11 cellular contexts compared by ENCODE assay signal in genomic region chr17:35795871-35796265, GRCh38. TPM values are rescaled to one million over a fixed set of nuclear protein-coding genes. Genes with fewer than 3 reads are reported as not detected.
DNase-seq lines count a peak whose midpoint lies in the region; ATAC-seq, FAIRE-seq and TF ChIP-seq lines count a peak whose summit lies in the region.
"Had no signal": no experiment of that assay in that cellular context is flagged by ENCODE, and none has a peak within 500 bp of the region (broad histone marks: within the 10 kb centered on the region; RNA-seq: fewer than 3 reads in every experiment).

No MANE protein-coding gene starts in this region.

- H3K36me3 ChIP-seq in astrocyte (ENCODE audit: insufficient read depth, low read length), result no peaks in the 10 kb centered on the region
- no peaks in the 10 kb centered on the region for H3K36me3 ChIP-seq in HepG2 (replicated peaks in 1 of 2; ENCODE audit: control insufficient read depth in 1 of 2, insufficient read depth in 2 of 2, low read length in 2 of 2)
- H3K36me3 ChIP-seq in testis (ENCODE audit: low read depth, missing control alignments), result no peaks in the 10 kb centered on the region

- TF ChIP-seq EP300 in HepG2 (IDR thresholded peaks at IDR 0.05; ENCODE audit: low read depth in 2 of 2, low read length in 2 of 2) (no peak), HepG2 (CRISPR knock-in tag; IDR thresholded peaks at IDR 0.05; ENCODE audit: borderline replicate concordance) (no peak)

- DNase-seq in activated CD8-positive, alpha-beta memory T cell treated with anti-CD3 and anti-CD28 coated beads, Interleukin-2, amount 10 ng/mL, durations not matched to agents 7 days and 5 days, result no peak
- no peak for DNase-seq in activated CD8-positive, alpha-beta memory T cell treated with anti-CD3 and anti-CD28 coated beads, Interleukin-2, amount 50 U/mL, for 48 hours
- DNase-seq in astrocyte (ENCODE audit: low read depth), result no peak
- DNase-seq in HepG2 (ENCODE audit: low spot score), result no peak
- DNase-seq in testis, result no peak
- no peak for DNase-seq in NCI-H524 treated with DMSO at 0.1 percent for 48 hours (lab: John Stamatoyannopoulos, UW)
- no peak for DNase-seq in NCI-H128 (lab: John Stamatoyannopoulos, UW; ENCODE audit: unreplicated experiment)
- DNase-seq in D341Med (ENCODE audit: low spot score), result no peak
- DNase-seq: NCI-H526 treated with DMSO at 0.1 percent for 48 hours had no signal

- H3K4me3 ChIP-seq in astrocyte (ENCODE audit: insufficient read depth, low read depth, low read length) (peak overlapping the region; percentile 53), HepG2 (replicated peaks in 1 of 3; ENCODE audit: insufficient read depth in 1 of 3, low read depth in 2 of 3, low read length in 3 of 3) (peak overlapping the region in 2 of 3 experiments; percentile 39 to 54; a peak in 2 of 6 replicates), testis (peak overlapping the region; percentile 59 to 74)

- peak overlapping the region; percentile 62 for H3K4me3 Mint-ChIP-seq in activated CD8-positive, alpha-beta memory T cell treated with anti-CD3 and anti-CD28 coated beads, Interleukin-2, amount 10 ng/mL, durations not matched to agents 7 days and 5 days
- H3K4me3 Mint-ChIP-seq in astrocyte (ENCODE audit: unreplicated experiment), result peak overlapping the region; percentile 75

- intact Hi-C loops in HepG2 (cut with micrococcal nuclease; ENCODE audit: unreplicated experiment), result no loop called here
- intact Hi-C loops in testis (cut with DNase I; ENCODE audit: low total_unique reads), result no loop called here

- H3K27ac ChIP-seq in astrocyte (ENCODE audit: low read depth, low read length) (no peak overlapping the region), HepG2 (ENCODE audit: extremely low read length, insufficient read depth, low read length) (no peak overlapping the region), testis (peak overlapping the region in 1 of 2 donors; percentile 64)
- H3K27ac ChIP-seq: C4-2B had no signal

- H2AFZ ChIP-seq in astrocyte (ENCODE audit: low read depth, low read length), result peak overlapping the region; percentile 81
- no peak overlapping the region for H2AFZ ChIP-seq in HepG2 (ENCODE audit: low read length)

- no peaks in the 10 kb centered on the region for H3K9me3 ChIP-seq in astrocyte (ENCODE audit: insufficient read depth, low read depth, low read length)
- no peaks in the 10 kb centered on the region for H3K9me3 ChIP-seq in HepG2 (ENCODE audit: low read length)
- H3K9me3 ChIP-seq in testis, result no peaks in the 10 kb centered on the region

- H3K4me1 ChIP-seq in astrocyte (ENCODE audit: insufficient read depth, low read length) (peaks cover 7% of the 10 kb centered on the region), HepG2 (ENCODE audit: insufficient read depth, low read length) (peaks cover 6% of the 10 kb centered on the region; the same call in 1 of the 2 replicates), testis (peaks cover 43% of the 10 kb centered on the region)

- in situ Hi-C loops in HepG2 (cut with HindIII; ENCODE audit: extremely low pct_ligation_motif_present, low pct_unique_long_range_greater_than_20kb), result no loop called here

- WGBS in HepG2 (ENCODE audit: low lambda C conversion rate), result 15% methylated on average over 7 of the region's 8 CpGs
- WGBS in testis, 2 donors, result 20% methylated on average over 6 to 8 of the region's 8 CpGs

- peak overlapping the region; percentile 92 for H3K4me2 ChIP-seq in astrocyte (ENCODE audit: low read length)
- peak overlapping the region; percentile 67 for H3K4me2 ChIP-seq in HepG2 (ENCODE audit: low read depth, low read length)

- H4K20me1 ChIP-seq in astrocyte (ENCODE audit: insufficient read depth, low read length), result no peaks in the 10 kb centered on the region
- H4K20me1 ChIP-seq in HepG2 (ENCODE audit: insufficient read depth, low read length), result no peaks in the 10 kb centered on the region

- FAIRE-seq in astrocyte (lab: Jason Lieb, UNC), result no peak
- FAIRE-seq in HepG2 (lab: Jason Lieb, UNC), result no peak

- H3K36me3 Mint-ChIP-seq in activated CD8-positive, alpha-beta memory T cell treated with anti-CD3 and anti-CD28 coated beads, Interleukin-2, amount 10 ng/mL, durations not matched to agents 7 days and 5 days, result no peaks in the 10 kb centered on the region
- H3K36me3 Mint-ChIP-seq in astrocyte (ENCODE audit: low read depth, unreplicated experiment), result no peaks in the 10 kb centered on the region

- POLR2A ChIA-PET in HepG2 (lab: Yijun Ruan, JAX), result interaction anchor here (1.3 kb wide), 1 partner anchor 13 kb away, joined by 5 read pairs; the partner anchor contains the start of gene TAF15

- H3K27me3 Mint-ChIP-seq in activated CD8-positive, alpha-beta memory T cell treated with anti-CD3 and anti-CD28 coated beads, Interleukin-2, amount 10 ng/mL, durations not matched to agents 7 days and 5 days, result peaks cover 74% of the 10 kb centered on the region
- H3K27me3 Mint-ChIP-seq in astrocyte (ENCODE audit: low read depth, unreplicated experiment), result peaks cover 75% of the 10 kb centered on the region

- ATAC-seq in activated CD8-positive, alpha-beta memory T cell treated with anti-CD3 and anti-CD28 coated beads, Interleukin-2, amount 10 ng/mL, durations not matched to agents 7 days and 5 days, result no peak
- no peak for ATAC-seq in HepG2

- TF ChIP-seq CTCF in astrocyte (IDR thresholded peaks at IDR 0.05; ENCODE audit: insufficient read depth, low read depth, low read length) (no peak), HepG2 (CRISPR knock-in tag; IDR thresholded peaks at IDR 0.05) (no peak), testis (IDR thresholded peaks at IDR 0.05) (no peak)

- peaks cover 34% of the 10 kb centered on the region for H3K27me3 ChIP-seq in astrocyte (ENCODE audit: insufficient read depth, low read length)
- H3K27me3 ChIP-seq in HepG2 (ENCODE audit: control insufficient read depth in 1 of 2, insufficient read depth in 2 of 2, low read length in 2 of 2), result peaks cover 13 to 65% of the 10 kb centered on the region in 2 experiments; a peak in 4 of 5 replicates
- H3K27me3 ChIP-seq in testis, result no peaks in the 10 kb centered on the region

- H3K9me3 Mint-ChIP-seq in activated CD8-positive, alpha-beta memory T cell treated with anti-CD3 and anti-CD28 coated beads, Interleukin-2, amount 10 ng/mL, durations not matched to agents 7 days and 5 days (ENCODE audit: low read depth), result no peaks in the 10 kb centered on the region
- no peaks in the 10 kb centered on the region for H3K9me3 Mint-ChIP-seq in astrocyte (ENCODE audit: unreplicated experiment)

- no peak overlapping the region for H3K27ac Mint-ChIP-seq in activated CD8-positive, alpha-beta memory T cell treated with anti-CD3 and anti-CD28 coated beads, Interleukin-2, amount 10 ng/mL, durations not matched to agents 7 days and 5 days
- H3K27ac Mint-ChIP-seq in astrocyte (ENCODE audit: unreplicated experiment), result no peak overlapping the region

- TF ChIP-seq RAD21 in HepG2 (CRISPR knock-in tag; IDR thresholded peaks at IDR 0.05), result no peak

- TF ChIP-seq POLR2A in HepG2 (IDR thresholded peaks at IDR 0.05; ENCODE audit: insufficient read depth in 1 of 2, low read depth in 2 of 2, low read length in 2 of 2) (no peak), testis (IDR thresholded peaks at IDR 0.05) (no peak)

- CTCF ChIA-PET in activated CD8-positive, alpha-beta memory T cell treated with anti-CD3 and anti-CD28 coated beads, Interleukin-2, amount 10 ng/mL, durations not matched to agents 7 days and 5 days (lab: Charles Lee), result interaction anchor here (1.6 to 11.7 kb wide), 8 partner anchors 9 to 183 kb away, joined by 4 to 106 read pairs (median 11); partner anchors contain the start of genes C17orf50 and TAF15
- CTCF ChIA-PET in HepG2 (lab: Yijun Ruan, JAX; ENCODE audit: low intra/inter-chr PET ratio, low total read pairs), result no interaction called here

- H3K4me1 Mint-ChIP-seq in activated CD8-positive, alpha-beta memory T cell treated with anti-CD3 and anti-CD28 coated beads, Interleukin-2, amount 10 ng/mL, durations not matched to agents 7 days and 5 days, result peaks cover 15% of the 10 kb centered on the region
- H3K4me1 Mint-ChIP-seq in astrocyte (ENCODE audit: low read depth, unreplicated experiment), result peaks cover 6% of the 10 kb centered on the region

- H3K79me2 ChIP-seq in astrocyte (ENCODE audit: insufficient read depth, low read length) (no peaks in the 10 kb centered on the region), HepG2 (ENCODE audit: insufficient read depth, low read length) (no peaks in the 10 kb centered on the region)

- BruUV-seq in HepG2 (replicated peaks; lab: Mats Ljungman, UMichigan), result no TSS peak

- no peak overlapping the region for H3K9ac ChIP-seq in astrocyte (ENCODE audit: low read length)
- H3K9ac ChIP-seq in HepG2 (ENCODE audit: insufficient read depth, low read depth, low read length), result no peak overlapping the region

RNA-seq across cellular contexts. Expression of gene MMP28, which starts 0.4 kb away (rescaled TPM):
- total RNA-seq in activated CD8-positive, alpha-beta memory T cell treated with anti-CD3 and anti-CD28 coated beads, Interleukin-2, amount 10 ng/mL, durations not matched to agents 7 days and 5 days, result not detected
- total RNA-seq in astrocyte (1.2 and 2.6 TPM in 2 replicates), HepG2 (2016; rRNA removed; fragmentation: Illumina TruSeq; extraction: Trizol) (not detected in 2 replicates), testis (100 to 1,000 TPM; 179 to 237 TPM)
- total RNA-seq in HepG2 (2016; cell fraction: cytosol; rRNA removed; fragmentation: Illumina TruSeq; extraction: Trizol; ENCODE audit: low read depth), result not detected in 2 replicates
- total RNA-seq in HepG2 (2016; cell fraction: insoluble cytoplasmic fraction; rRNA removed; fragmentation: Illumina TruSeq; extraction: Trizol), result not detected in 2 replicates
- not detected in 2 replicates for total RNA-seq in HepG2 (2016; cell fraction: membrane; rRNA removed; fragmentation: Illumina TruSeq; extraction: Trizol)
- not detected in 2 replicates for total RNA-seq in HepG2 (2016; cell fraction: nucleus; rRNA removed; fragmentation: Illumina TruSeq; extraction: Trizol)
- polyA plus RNA-seq in HepG2 (2011; rRNA removed) (not detected in 2 replicates), testis (ENCODE audit: insufficient read depth, low read depth, low replicate concordance) (78.3 TPM)
- polyA plus RNA-seq in HepG2 (2011; cell fraction: cytosol; rRNA removed), result not detected in 2 replicates
- polyA plus RNA-seq in HepG2 (2011; cell fraction: nucleus; rRNA removed), result not detected in 2 replicates
- polyA plus RNA-seq in HepG2 (2012), result not detected in 2 replicates
- polyA plus RNA-seq in HepG2 (2016; cell fraction: cytosol; fragmentation: Illumina TruSeq; extraction: Trizol; ENCODE audit: low read depth), result not detected in 2 replicates
- polyA plus RNA-seq in HepG2 (2016; cell fraction: insoluble cytoplasmic fraction; fragmentation: Illumina TruSeq; extraction: Trizol; ENCODE audit: low read depth), result not detected in 2 replicates
- polyA plus RNA-seq in HepG2 (2016; cell fraction: membrane; fragmentation: Illumina TruSeq; extraction: Trizol; ENCODE audit: low read depth), result not detected in 2 replicates
- not detected in 2 replicates for polyA plus RNA-seq in HepG2 (2016; cell fraction: nucleus; fragmentation: Illumina TruSeq; extraction: Trizol; ENCODE audit: insufficient read depth, low read depth)
- polyA minus RNA-seq in HepG2 (2011; rRNA and poly(A)+ RNA removed; ENCODE audit: low replicate concordance), result 11.8 TPM in 1 of 2 replicates, not detected in the other
- not detected in 2 replicates for polyA minus RNA-seq in HepG2 (2011; cell fraction: cytosol; rRNA and poly(A)+ RNA removed)
- polyA minus RNA-seq in HepG2 (2011; cell fraction: nucleus; rRNA and poly(A)+ RNA removed), result not detected in 2 replicates

RNA-seq across cellular contexts. Expression of gene TAF15, which starts 13.4 kb away (rescaled TPM):
- 100 to 1,000 TPM; 333 to 366 TPM for total RNA-seq in activated CD8-positive, alpha-beta memory T cell treated with anti-CD3 and anti-CD28 coated beads, Interleukin-2, amount 10 ng/mL, durations not matched to agents 7 days and 5 days
- 153 and 156 TPM in 2 replicates for total RNA-seq in astrocyte
- 26.5 and 49.9 TPM in 2 replicates for total RNA-seq in HepG2 (2016; rRNA removed; fragmentation: Illumina TruSeq; extraction: Trizol)
- 10.6 and 10.7 TPM in 2 replicates for total RNA-seq in HepG2 (2016; cell fraction: cytosol; rRNA removed; fragmentation: Illumina TruSeq; extraction: Trizol; ENCODE audit: low read depth)
- 25.5 and 47.5 TPM in 2 replicates for total RNA-seq in HepG2 (2016; cell fraction: insoluble cytoplasmic fraction; rRNA removed; fragmentation: Illumina TruSeq; extraction: Trizol)
- total RNA-seq in HepG2 (2016; cell fraction: membrane; rRNA removed; fragmentation: Illumina TruSeq; extraction: Trizol), result 22.1 and 24.1 TPM in 2 replicates
- 71.1 and 76.3 TPM in 2 replicates for total RNA-seq in HepG2 (2016; cell fraction: nucleus; rRNA removed; fragmentation: Illumina TruSeq; extraction: Trizol)
- 25.2 and 29.3 TPM in 2 replicates for polyA plus RNA-seq in HepG2 (2011; rRNA removed)
- 8.2 and 12.4 TPM in 2 replicates for polyA plus RNA-seq in HepG2 (2011; cell fraction: cytosol; rRNA removed)
- polyA plus RNA-seq in HepG2 (2011; cell fraction: nucleus; rRNA removed), result 33.6 and 41.0 TPM in 2 replicates
- 63.3 and 101 TPM in 2 replicates for polyA plus RNA-seq in HepG2 (2012)
- polyA plus RNA-seq in HepG2 (2016; cell fraction: cytosol; fragmentation: Illumina TruSeq; extraction: Trizol; ENCODE audit: low read depth), result 6.8 and 8.6 TPM in 2 replicates
- polyA plus RNA-seq in HepG2 (2016; cell fraction: insoluble cytoplasmic fraction; fragmentation: Illumina TruSeq; extraction: Trizol; ENCODE audit: low read depth), result 96.6 and 122 TPM in 2 replicates
- 13.0 and 14.7 TPM in 2 replicates for polyA plus RNA-seq in HepG2 (2016; cell fraction: membrane; fragmentation: Illumina TruSeq; extraction: Trizol; ENCODE audit: low read depth)
- 198 and 203 TPM in 2 replicates for polyA plus RNA-seq in HepG2 (2016; cell fraction: nucleus; fragmentation: Illumina TruSeq; extraction: Trizol; ENCODE audit: insufficient read depth, low read depth)
- 20.7 and 68.8 TPM in 2 replicates for polyA minus RNA-seq in HepG2 (2011; rRNA and poly(A)+ RNA removed; ENCODE audit: low replicate concordance)
- polyA minus RNA-seq in HepG2 (2011; cell fraction: cytosol; rRNA and poly(A)+ RNA removed), result 15.1 and 21.8 TPM in 2 replicates
- polyA minus RNA-seq in HepG2 (2011; cell fraction: nucleus; rRNA and poly(A)+ RNA removed), result 122 and 130 TPM in 2 replicates
- total RNA-seq in testis, result 100 to 1,000 TPM; 133 to 160 TPM
- polyA plus RNA-seq in testis (ENCODE audit: insufficient read depth, low read depth, low replicate concordance), result 185 TPM

RNA-seq across cellular contexts. Expression of gene C17orf50, which starts 35.2 kb away (rescaled TPM):
- total RNA-seq in activated CD8-positive, alpha-beta memory T cell treated with anti-CD3 and anti-CD28 coated beads, Interleukin-2, amount 10 ng/mL, durations not matched to agents 7 days and 5 days, result not detected
- not detected in 2 replicates for total RNA-seq in astrocyte
- not detected in 2 replicates for total RNA-seq in HepG2 (2016; rRNA removed; fragmentation: Illumina TruSeq; extraction: Trizol)
- total RNA-seq in HepG2 (2016; cell fraction: cytosol; rRNA removed; fragmentation: Illumina TruSeq; extraction: Trizol; ENCODE audit: low read depth), result not detected in 2 replicates
- total RNA-seq in HepG2 (2016; cell fraction: insoluble cytoplasmic fraction; rRNA removed; fragmentation: Illumina TruSeq; extraction: Trizol), result not detected in 2 replicates
- not detected in 2 replicates for total RNA-seq in HepG2 (2016; cell fraction: membrane; rRNA removed; fragmentation: Illumina TruSeq; extraction: Trizol)
- not detected in 2 replicates for total RNA-seq in HepG2 (2016; cell fraction: nucleus; rRNA removed; fragmentation: Illumina TruSeq; extraction: Trizol)
- polyA plus RNA-seq in HepG2 (2011; rRNA removed), result not detected in 2 replicates
- not detected in 2 replicates for polyA plus RNA-seq in HepG2 (2011; cell fraction: cytosol; rRNA removed)
- polyA plus RNA-seq in HepG2 (2011; cell fraction: nucleus; rRNA removed), result not detected in 2 replicates
- polyA plus RNA-seq in HepG2 (2012), result not detected in 2 replicates
- polyA plus RNA-seq in HepG2 (2016; cell fraction: cytosol; fragmentation: Illumina TruSeq; extraction: Trizol; ENCODE audit: low read depth), result not detected in 2 replicates
- not detected in 2 replicates for polyA plus RNA-seq in HepG2 (2016; cell fraction: insoluble cytoplasmic fraction; fragmentation: Illumina TruSeq; extraction: Trizol; ENCODE audit: low read depth)
- not detected in 2 replicates for polyA plus RNA-seq in HepG2 (2016; cell fraction: membrane; fragmentation: Illumina TruSeq; extraction: Trizol; ENCODE audit: low read depth)
- polyA plus RNA-seq in HepG2 (2016; cell fraction: nucleus; fragmentation: Illumina TruSeq; extraction: Trizol; ENCODE audit: insufficient read depth, low read depth), result not detected in 2 replicates
- not detected in 2 replicates for polyA minus RNA-seq in HepG2 (2011; rRNA and poly(A)+ RNA removed; ENCODE audit: low replicate concordance)
- polyA minus RNA-seq in HepG2 (2011; cell fraction: cytosol; rRNA and poly(A)+ RNA removed), result not detected in 2 replicates
- polyA minus RNA-seq in HepG2 (2011; cell fraction: nucleus; rRNA and poly(A)+ RNA removed), result not detected in 2 replicates
- total RNA-seq in testis, result 100 to 1,000 TPM in 1 of 2 donors, 10 to 100 TPM in 1; 48.8 to 102 TPM
- 154 TPM for polyA plus RNA-seq in testis (ENCODE audit: insufficient read depth, low read depth, low replicate concordance)
- total RNA-seq: sciatic nerve had no signal

RNA-seq across cellular contexts. Expression of gene GAS2L2, which starts 42.8 kb away (rescaled TPM):
- not detected for total RNA-seq in activated CD8-positive, alpha-beta memory T cell treated with anti-CD3 and anti-CD28 coated beads, Interleukin-2, amount 10 ng/mL, durations not matched to agents 7 days and 5 days
- 0.07 TPM in 1 of 2 replicates, not detected in the other for total RNA-seq in astrocyte
- not detected in 2 replicates for total RNA-seq in HepG2 (2016; rRNA removed; fragmentation: Illumina TruSeq; extraction: Trizol)
- not detected in 2 replicates for total RNA-seq in HepG2 (2016; cell fraction: cytosol; rRNA removed; fragmentation: Illumina TruSeq; extraction: Trizol; ENCODE audit: low read depth)
- total RNA-seq in HepG2 (2016; cell fraction: insoluble cytoplasmic fraction; rRNA removed; fragmentation: Illumina TruSeq; extraction: Trizol), result not detected in 2 replicates
- total RNA-seq in HepG2 (2016; cell fraction: membrane; rRNA removed; fragmentation: Illumina TruSeq; extraction: Trizol), result not detected in 2 replicates
- total RNA-seq in HepG2 (2016; cell fraction: nucleus; rRNA removed; fragmentation: Illumina TruSeq; extraction: Trizol), result not detected in 2 replicates
- polyA plus RNA-seq in HepG2 (2011; rRNA removed), result not detected in 2 replicates
- not detected in 2 replicates for polyA plus RNA-seq in HepG2 (2011; cell fraction: cytosol; rRNA removed)
- polyA plus RNA-seq in HepG2 (2011; cell fraction: nucleus; rRNA removed), result not detected in 2 replicates
- not detected in 2 replicates for polyA plus RNA-seq in HepG2 (2012)
- not detected in 2 replicates for polyA plus RNA-seq in HepG2 (2016; cell fraction: cytosol; fragmentation: Illumina TruSeq; extraction: Trizol; ENCODE audit: low read depth)
- polyA plus RNA-seq in HepG2 (2016; cell fraction: insoluble cytoplasmic fraction; fragmentation: Illumina TruSeq; extraction: Trizol; ENCODE audit: low read depth), result not detected in 2 replicates
- polyA plus RNA-seq in HepG2 (2016; cell fraction: membrane; fragmentation: Illumina TruSeq; extraction: Trizol; ENCODE audit: low read depth), result not detected in 2 replicates
- polyA plus RNA-seq in HepG2 (2016; cell fraction: nucleus; fragmentation: Illumina TruSeq; extraction: Trizol; ENCODE audit: insufficient read depth, low read depth), result not detected in 2 replicates
- polyA minus RNA-seq in HepG2 (2011; rRNA and poly(A)+ RNA removed; ENCODE audit: low replicate concordance), result 0.06 and 0.09 TPM in 2 replicates
- polyA minus RNA-seq in HepG2 (2011; cell fraction: cytosol; rRNA and poly(A)+ RNA removed), result not detected in 2 replicates
- polyA minus RNA-seq in HepG2 (2011; cell fraction: nucleus; rRNA and poly(A)+ RNA removed), result not detected in 2 replicates
- total RNA-seq in testis, result under 1 TPM; 0.31 to 0.71 TPM
- 0.62 TPM for polyA plus RNA-seq in testis (ENCODE audit: insufficient read depth, low read depth, low replicate concordance)

Comparison
In these comparisons a context has a peak if more than half of its experiments do, and no peak if none do; other contexts are left out.
1. RNA of gene MMP28, which starts 0.4 kb away (total RNA-seq): 179 to 237 TPM in testis; 1.2 to 2.6 TPM in astrocyte, not detected in activated CD8-positive, alpha-beta memory T cell treated with anti-CD3 and anti-CD28 coated beads, Interleukin-2, amount 10 ng/mL, durations not matched to agents 7 days and 5 days and not detected in HepG2; every median in the first group is over 10 times any median in the second.
2. RNA of gene C17orf50, which starts 35.2 kb away (total RNA-seq): 48.8 to 102 TPM in testis; not detected in astrocyte, not detected in activated CD8-positive, alpha-beta memory T cell treated with anti-CD3 and anti-CD28 coated beads, Interleukin-2, amount 10 ng/mL, durations not matched to agents 7 days and 5 days and not detected in HepG2; every median in the first group is over 10 times any median in the second.
3. Peak in every context shown above with its lines, with median percentiles within 50 percentile points of each other: H3K4me3 ChIP-seq.